In genomic region chr6:25863360-25863759, GRCh38 we compare ENCODE assay signal across 1 cellular context.
TF ChIP-seq lines count a peak whose summit lies in the region.

No MANE protein-coding gene starts in this region.

TF ChIP-seq in HepG2, 621 proteins besides CTCF, POLR2A, EP300 and RAD21 (continued from another document and continues in another):
- TF ChIP-seq NFE2L1 (CRISPR knock-in tag; IDR thresholded peaks at IDR 0.05; ENCODE audit: borderline replicate concordance) (no peak), ZNF580 (CRISPR knock-in tag; IDR thresholded peaks at IDR 0.05; ENCODE audit: borderline replicate concordance, low read depth) (no peak), ZEB1 (IDR thresholded peaks at IDR 0.05; ENCODE audit: insufficient replicate concordance, low read depth) (no peak), KDM1A (CRISPR knock-in tag; IDR thresholded peaks at IDR 0.05) (no peak), ZNF225 (CRISPR knock-in tag; IDR thresholded peaks at IDR 0.05) (no peak), ZNF513 (CRISPR knock-in tag; conservative IDR thresholded peaks at IDR 0.05) (no peak), ZBTB1 (CRISPR knock-in tag; IDR thresholded peaks at IDR 0.05; ENCODE audit: borderline replicate concordance) (no peak), PREB (CRISPR knock-in tag; IDR thresholded peaks at IDR 0.05) (no peak), ZNF784 (CRISPR knock-in tag; IDR thresholded peaks at IDR 0.05; ENCODE audit: borderline replicate concordance) (no peak), ZNF678 (CRISPR knock-in tag; IDR thresholded peaks at IDR 0.05) (no peak), ZNF280D (CRISPR knock-in tag; IDR thresholded peaks at IDR 0.05) (peak; percentile 37; the same call in 1 of the 2 replicates), AKAP8 (CRISPR knock-in tag; IDR thresholded peaks at IDR 0.05) (no peak), NPAS2 (CRISPR knock-in tag; IDR thresholded peaks at IDR 0.05; ENCODE audit: borderline replicate concordance) (no peak), ZNF567 (CRISPR knock-in tag; IDR thresholded peaks at IDR 0.05; ENCODE audit: borderline replicate concordance) (no peak), DNMT1 (CRISPR knock-in tag; IDR thresholded peaks at IDR 0.05) (no peak), SRSF4 (IDR thresholded peaks at IDR 0.05; ENCODE audit: low read depth, low read length, poor library complexity, severe bottlenecking) (no peak), CCDC6 (CRISPR knock-in tag; IDR thresholded peaks at IDR 0.05) (no peak), HMGA1 (CRISPR knock-in tag; conservative IDR thresholded peaks at IDR 0.05) (no peak), REXO4 (CRISPR knock-in tag; IDR thresholded peaks at IDR 0.05; ENCODE audit: borderline replicate concordance) (no peak), TRIM22 (IDR thresholded peaks at IDR 0.05) (no peak), KDM2A (CRISPR knock-in tag; IDR thresholded peaks at IDR 0.05; ENCODE audit: borderline replicate concordance, low read depth) (no peak), IKZF1 (IDR thresholded peaks at IDR 0.05) (no peak), HINFP (CRISPR knock-in tag; IDR thresholded peaks at IDR 0.05; ENCODE audit: low read depth) (no peak), TCF7 (IDR thresholded peaks at IDR 0.05; ENCODE audit: low read depth) (peak; percentile 60), ZNF570 (CRISPR knock-in tag; IDR thresholded peaks at IDR 0.05; ENCODE audit: borderline replicate concordance) (no peak), IKZF5 (CRISPR knock-in tag; IDR thresholded peaks at IDR 0.05) (no peak), ZNF597 (CRISPR knock-in tag; IDR thresholded peaks at IDR 0.05) (no peak), GFI1 (CRISPR knock-in tag; IDR thresholded peaks at IDR 0.05; ENCODE audit: borderline replicate concordance) (0 out of 2 replicates have a peak, but pooled peaks have one; percentile 30), ARID5B (CRISPR knock-in tag; IDR thresholded peaks at IDR 0.05) (peak; percentile 71), ETV6 (CRISPR knock-in tag; conservative IDR thresholded peaks at IDR 0.05) (no peak), TSC22D2 (CRISPR knock-in tag; IDR thresholded peaks at IDR 0.05; ENCODE audit: borderline replicate concordance) (no peak), REL (CRISPR knock-in tag; conservative IDR thresholded peaks at IDR 0.05) (no peak), DBP (CRISPR knock-in tag; IDR thresholded peaks at IDR 0.05; ENCODE audit: not compliant biosample characterization) (no peak), ZBTB3 (CRISPR knock-in tag; IDR thresholded peaks at IDR 0.05; ENCODE audit: borderline replicate concordance, low read depth) (no peak), HHEX (CRISPR knock-in tag; IDR thresholded peaks at IDR 0.05) (no peak), SOX13 (IDR thresholded peaks at IDR 0.05) (no peak), SOX13 (CRISPR knock-in tag; conservative IDR thresholded peaks at IDR 0.05 in 1 of 2, IDR thresholded peaks at IDR 0.05 in 1 of 2) (peak in 1 of 2 experiments; percentile 39; a peak in 1 of 4 replicates), GMEB1 (CRISPR knock-in tag; IDR thresholded peaks at IDR 0.05; ENCODE audit: borderline replicate concordance) (no peak), MZF1 (CRISPR knock-in tag; IDR thresholded peaks at IDR 0.05; ENCODE audit: borderline replicate concordance) (no peak), POGK (CRISPR knock-in tag; conservative IDR thresholded peaks at IDR 0.05) (no peak)
